In the genomic region with DNA sequence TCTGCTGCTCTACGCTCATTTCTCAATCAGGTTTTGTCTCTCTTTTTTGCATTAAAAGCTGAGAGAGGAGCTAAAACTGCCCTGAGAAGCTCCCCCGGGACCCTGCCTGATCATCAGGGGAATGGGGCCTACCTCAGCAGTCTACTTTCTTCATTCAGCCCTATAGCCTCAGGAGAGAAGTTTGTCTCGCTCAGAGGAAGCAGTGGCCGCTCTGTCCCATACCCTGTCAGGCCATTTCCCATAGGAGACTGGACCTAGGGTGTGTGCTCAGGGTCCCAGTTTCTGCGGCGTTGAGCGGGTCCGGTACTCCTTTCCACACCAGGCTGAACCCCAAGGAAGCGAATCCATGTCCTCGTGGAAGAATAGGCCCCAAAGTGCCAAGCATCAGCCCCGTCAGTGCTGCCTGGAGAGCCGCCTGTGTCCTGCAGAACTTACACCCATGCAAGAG, we compare ENCODE assay signal across 15 cellular contexts. TPM values are rescaled to one million over a fixed set of nuclear protein-coding genes. Genes with fewer than 3 reads are reported as not detected.
A peak's percentile ranks its signal among the peaks of the same experiment; 100 is the strongest.
DNase-seq lines count a peak whose midpoint lies in the region; ATAC-seq and TF ChIP-seq lines count a peak whose summit lies in the region.
"Had no signal": no experiment of that assay in that cellular context is flagged by ENCODE, and none has a peak within 500 bp of the region (broad histone marks: within the 10 kb centered on the region; RNA-seq: fewer than 3 reads in every experiment).

No MANE protein-coding gene starts in this region.

- intact Hi-C loops in A673 (cut with micrococcal nuclease; ENCODE audit: unreplicated experiment) (no loop called here), CD14-positive monocyte (cut with micrococcal nuclease) (loop anchor here in 1 of 2 donors (5.0 kb wide), 1 partner anchor 37 kb away; no protein-coding TSS in a partner anchor), cardiac septum (cut with DNase I) (no loop called here)

- H3K27me3 ChIP-seq in A673 (replicated peaks; ENCODE audit: insufficient read depth, low read depth, low read length, poor library complexity) = no peaks in the 10 kb centered on the region

- CTCF ChIA-PET in A673 (lab: Charles Lee) = no interaction called here

- peak; percentile 81 for DNase-seq in A673 (ENCODE audit: low spot score)
- DNase-seq in NCI-H774 (lab: John Stamatoyannopoulos, UW) = no peak
- no peak for DNase-seq in CD14-positive monocyte (ENCODE audit: low spot score)
- DNase-seq in cardiac septum (ENCODE audit: low spot score) = no peak
- DNase-seq: activated naive CD4-positive, alpha-beta T cell treated with anti-CD3 and anti-CD28 coated beads for 36 hours; GDM1; stimulated activated CD4-positive, alpha-beta T cell treated with anti-CD3 and anti-CD28 coated beads, Interleukin-4, amount 100 ng/mL, for 1 hour; substantia nigra had no signal

- H3K27ac Mint-ChIP-seq in CD14-positive monocyte = peak overlapping the region in 1 of 7 donors; percentile 18
- H3K27ac Mint-ChIP-seq: activated naive CD4-positive, alpha-beta T cell treated with anti-CD3 and anti-CD28 coated beads for 36 hours; progenitor cell of endocrine pancreas had no signal

- POLR2A ChIA-PET in A673 (lab: Charles Lee; ENCODE audit: low non-redundant PET) = interaction anchor here (0.7 kb wide), 1 partner anchor 22 kb away, joined by 4 read pairs; a partner anchor contains a TSS

- H3K9me3 ChIP-seq in A673 (ENCODE audit: low read depth, low read length, poor library complexity, severe bottlenecking) = no peaks in the 10 kb centered on the region

- H3K27ac ChIP-seq in A673 (ENCODE audit: low read depth, low read length, poor library complexity, severe bottlenecking) = peak overlapping the region; percentile 81
- H3K27ac ChIP-seq: coronary artery had no signal

- no peaks in the 10 kb centered on the region for H3K36me3 Mint-ChIP-seq in CD14-positive monocyte

- peaks cover 32% of the 10 kb centered on the region for H3K4me1 ChIP-seq in A673 (ENCODE audit: insufficient read depth, low read length, poor library complexity, severe bottlenecking)

- BruUV-seq in A673 (replicated peaks; lab: Mats Ljungman, UMichigan) = no TSS peak

- H3K36me3 ChIP-seq in A673 (ENCODE audit: insufficient read depth, low read length, poor library complexity, severe bottlenecking) = no peaks in the 10 kb centered on the region

- H3K4me3 ChIP-seq in A673 (ENCODE audit: low read depth, low read length, poor library complexity, severe bottlenecking) = no peak overlapping the region
- H3K4me3 ChIP-seq: coronary artery had no signal

- no peak overlapping the region for H3K4me3 Mint-ChIP-seq in CD14-positive monocyte
- H3K4me3 Mint-ChIP-seq: activated naive CD4-positive, alpha-beta T cell treated with anti-CD3 and anti-CD28 coated beads for 36 hours had no signal

- peaks cover 12% of the 10 kb centered on the region for H3K4me1 Mint-ChIP-seq in CD14-positive monocyte

- H3K9me3 Mint-ChIP-seq in CD14-positive monocyte = peaks cover 0 to 2% (median 0%) of the 10 kb centered on the region in 7 donors
- H3K9me3 Mint-ChIP-seq: activated naive CD4-positive, alpha-beta T cell treated with anti-CD3 and anti-CD28 coated beads for 36 hours had no signal

- peak; percentile 48 for ATAC-seq in GM18907 (IDR thresholded peaks at IDR 0.05; ENCODE audit: unreplicated experiment)
- peak; percentile 32 for ATAC-seq in HG02571 (IDR thresholded peaks at IDR 0.05; ENCODE audit: unreplicated experiment)
- peak; percentile 45 for ATAC-seq in HG03565 (IDR thresholded peaks at IDR 0.05; ENCODE audit: unreplicated experiment)
- no peak for ATAC-seq in HG03025 (IDR thresholded peaks at IDR 0.05; ENCODE audit: low FRiP score, unreplicated experiment)

- no peak for TF ChIP-seq CTCF in A673 (conservative IDR thresholded peaks at IDR 0.05; ENCODE audit: low read depth, low read length)
- TF ChIP-seq CTCF in CD14-positive monocyte (IDR thresholded peaks at IDR 0.05) = no peak

- H3K27me3 Mint-ChIP-seq in CD14-positive monocyte (ENCODE audit: low read depth in 3 of 3) = peaks cover 2 to 11% (median 8%) of the 10 kb centered on the region in 3 donors

RNA-seq across cellular contexts. Expression of a gene that starts 21.7 kb away (rescaled TPM):
- total RNA-seq in A673 (2021) (0.21 TPM in 1 of 2 replicates, not detected in the other), cardiac septum (not detected)
- not detected for polyA plus RNA-seq in CD14-positive monocyte
- total RNA-seq: activated naive CD4-positive, alpha-beta T cell treated with anti-CD3 and anti-CD28 coated beads for 36 hours; frontal cortex; progenitor cell of endocrine pancreas had no signal

RNA-seq across cellular contexts. Expression of a gene that starts 21.8 kb away (rescaled TPM):
- 1,533 and 1,602 TPM in 2 replicates for total RNA-seq in A673 (2021)
- polyA plus RNA-seq in CD14-positive monocyte = 100 to 1,000 TPM; 430 to 489 TPM
- 153 TPM for total RNA-seq in cardiac septum
